In genomic region chr17:61414141-61414935, GRCh38 we compare ENCODE assay signal across 19 cellular contexts. TPM values are rescaled to one million over a fixed set of nuclear protein-coding genes. Genes with fewer than 3 reads are reported as not detected.
DNase-seq lines count a peak whose midpoint lies in the region; ATAC-seq and TF ChIP-seq lines count a peak whose summit lies in the region.
"Had no signal": no experiment of that assay in that cellular context is flagged by ENCODE, and none has a peak within 500 bp of the region (broad histone marks: within the 10 kb centered on the region; RNA-seq: fewer than 3 reads in every experiment).

No MANE protein-coding gene starts in this region.

- no peaks in the 10 kb centered on the region for H3K36me3 ChIP-seq in lower lobe of right lung
- no peaks in the 10 kb centered on the region for H3K36me3 ChIP-seq in upper lobe of right lung

- DNase-seq in HK-2 (ENCODE audit: unreplicated experiment) (peak; percentile 0), chondrocyte (ENCODE audit: low spot score) (peak; percentile 75), lower lobe of right lung (peak; percentile 67), upper lobe of right lung (peak; percentile 76), NCI-H2196 (lab: John Stamatoyannopoulos, UW; ENCODE audit: unreplicated experiment) (no peak), dermis blood vessel endothelial cell (no peak), DMS53 treated with DMSO at 0.1 percent for 48 hours (lab: John Stamatoyannopoulos, UW; ENCODE audit: unreplicated experiment) (no peak)
- DNase-seq: activated CD8-positive, alpha-beta memory T cell treated with anti-CD3 and anti-CD28 coated beads, Interleukin-2, amount 50 U/mL, for 48 hours; NCI-H187 treated with DMSO at 0.1 percent for 48 hours; NCI-H774; stimulated activated CD4-positive, alpha-beta T cell treated with anti-CD3 and anti-CD28 coated beads, Interleukin-4, amount 100 ng/mL, for 1 hour had no signal

- H3K27ac Mint-ChIP-seq in chondrocyte (ENCODE audit: unreplicated experiment), result no peak overlapping the region
- H3K27ac Mint-ChIP-seq: activated naive CD4-positive, alpha-beta T cell treated with anti-CD3 and anti-CD28 coated beads, Interleukin-2, amount 50 U/mL, for 72 hours; CD8-positive, alpha-beta T cell; GM23338; progenitor cell of endocrine pancreas; stimulated activated memory B cell treated with anti-CD40 and anti-IgM and Interleukin-4, amounts not matched to agents 10 μg/mL and 1 μg/mL and 100 μg/mL, for 72 hours had no signal

- TF ChIP-seq CTCF in chondrocyte (IDR thresholded peaks at IDR 0.05) (no peak), lower lobe of right lung (IDR thresholded peaks at IDR 0.05) (no peak), upper lobe of right lung (IDR thresholded peaks at IDR 0.05) (no peak)

- H3K4me1 ChIP-seq in lower lobe of right lung, result peaks cover 35% of the 10 kb centered on the region
- H3K4me1 ChIP-seq in upper lobe of right lung, result peaks cover 33% of the 10 kb centered on the region

- H3K4me1 Mint-ChIP-seq in chondrocyte (ENCODE audit: low read depth), result peaks cover 27% of the 10 kb centered on the region

- ATAC-seq in lower lobe of right lung (no peak), upper lobe of right lung (no peak)
- ATAC-seq: activated naive CD4-positive, alpha-beta T cell treated with anti-CD3 and anti-CD28 coated beads, Interleukin-2, amount 50 U/mL, for 72 hours; CD8-positive, alpha-beta T cell; GM23338; stimulated activated memory B cell treated with anti-CD40 and anti-IgM and Interleukin-4, amounts not matched to agents 10 μg/mL and 1 μg/mL and 100 μg/mL, for 72 hours had no signal

- H3K36me3 Mint-ChIP-seq in chondrocyte (ENCODE audit: low read depth), result no peaks in the 10 kb centered on the region
- H3K36me3 Mint-ChIP-seq: activated naive CD4-positive, alpha-beta T cell treated with anti-CD3 and anti-CD28 coated beads, Interleukin-2, amount 50 U/mL, for 72 hours; CD8-positive, alpha-beta T cell; stimulated activated memory B cell treated with anti-CD40 and anti-IgM and Interleukin-4, amounts not matched to agents 10 μg/mL and 1 μg/mL and 100 μg/mL, for 72 hours had no signal

- no peaks in the 10 kb centered on the region for H3K27me3 Mint-ChIP-seq in chondrocyte (ENCODE audit: low read depth)

- intact Hi-C loops in lower lobe of right lung (cut with DNase I), result no loop called here
- intact Hi-C loops in upper lobe of right lung (cut with DNase I), result no loop called here

- H3K27me3 ChIP-seq in lower lobe of right lung (ENCODE audit: low read depth), result peaks cover 16% of the 10 kb centered on the region
- peaks cover 11% of the 10 kb centered on the region for H3K27me3 ChIP-seq in upper lobe of right lung

- no peaks in the 10 kb centered on the region for H3K9me3 Mint-ChIP-seq in chondrocyte (ENCODE audit: low read depth)
- H3K9me3 Mint-ChIP-seq: activated naive CD4-positive, alpha-beta T cell treated with anti-CD3 and anti-CD28 coated beads, Interleukin-2, amount 50 U/mL, for 72 hours; CD8-positive, alpha-beta T cell; GM23338; stimulated activated memory B cell treated with anti-CD40 and anti-IgM and Interleukin-4, amounts not matched to agents 10 μg/mL and 1 μg/mL and 100 μg/mL, for 72 hours had no signal

- H3K9me3 ChIP-seq in lower lobe of right lung (no peaks in the 10 kb centered on the region), upper lobe of right lung (no peaks in the 10 kb centered on the region)

- H3K4me3 ChIP-seq in lower lobe of right lung, result peak overlapping the region; percentile 67
- H3K4me3 ChIP-seq in upper lobe of right lung, result peak overlapping the region; percentile 73

- H3K27ac ChIP-seq in lower lobe of right lung, result peak overlapping the region; percentile 89
- H3K27ac ChIP-seq in upper lobe of right lung, result peak overlapping the region; percentile 90

- no peak overlapping the region for H3K4me3 Mint-ChIP-seq in chondrocyte (ENCODE audit: unreplicated experiment)

RNA-seq across cellular contexts. Expression of gene TBX2, which starts 14.7 kb away (rescaled TPM):
- 2.0 to 8.6 TPM (median 8.4 TPM) in 3 replicates for total RNA-seq in chondrocyte
- 83.3 TPM for total RNA-seq in lower lobe of right lung
- 122 TPM for total RNA-seq in upper lobe of right lung
- 0.09 and 0.34 TPM in 2 replicates for total RNA-seq in dermis blood vessel endothelial cell
- total RNA-seq: activated naive CD4-positive, alpha-beta T cell treated with anti-CD3 and anti-CD28 coated beads, Interleukin-2, amount 50 U/mL, for 72 hours; CD8-positive, alpha-beta T cell; GM23338 had no signal

RNA-seq across cellular contexts. Expression of gene TBX4, which starts 37.9 kb away (rescaled TPM):
- total RNA-seq in chondrocyte (not detected in 3 replicates), lower lobe of right lung (22.3 TPM), upper lobe of right lung (28.6 TPM), dermis blood vessel endothelial cell (not detected in 2 replicates)
- total RNA-seq: activated naive CD4-positive, alpha-beta T cell treated with anti-CD3 and anti-CD28 coated beads, Interleukin-2, amount 50 U/mL, for 72 hours; CD8-positive, alpha-beta T cell; cerebellum; GM23338; LHCN-M2; progenitor cell of endocrine pancreas; SK-MEL-5 had no signal

Comparison
In these comparisons a context has a peak if more than half of its experiments do, and no peak if none do; other contexts are left out.
1. DNase-seq: peak in HK-2 (single experiment), chondrocyte (single experiment), lower lobe of right lung (single experiment) and upper lobe of right lung (single experiment); none in NCI-H2196 (single experiment), dermis blood vessel endothelial cell (single experiment) and DMS53 treated with DMSO at 0.1 percent for 48 hours (single experiment).
2. RNA of gene TBX4, which starts 37.9 kb away (total RNA-seq): 28.6 TPM in upper lobe of right lung (single experiment) and 22.3 TPM in lower lobe of right lung (single experiment); not detected in chondrocyte and not detected in dermis blood vessel endothelial cell; every median in the first group is over 10 times any median in the second.